Comparison of ENCODE assay signal across 8 cellular contexts in genomic region chr1:17010601-17011438, GRCh38. TPM values are rescaled to one million over a fixed set of nuclear protein-coding genes. Genes with fewer than 3 reads are reported as not detected.
A peak's percentile ranks its signal among the peaks of the same experiment; 100 is the strongest.
DNase-seq lines count a peak whose midpoint lies in the region; ATAC-seq and TF ChIP-seq lines count a peak whose summit lies in the region.

No MANE protein-coding gene starts in this region.

- peak overlapping the region; percentile 76 for H3K9ac ChIP-seq in DND-41 (ENCODE audit: low read depth, low read length)

- H3K36me3 Mint-ChIP-seq in T-helper 17 cell (ENCODE audit: low read depth) = no peaks in the 10 kb centered on the region
- H3K36me3 Mint-ChIP-seq in effector memory CD8-positive, alpha-beta T cell (ENCODE audit: insufficient read depth) = peaks cover 5% of the 10 kb centered on the region
- H3K36me3 Mint-ChIP-seq in mesothelial cell of epicardium = no peaks in the 10 kb centered on the region

- H3K4me1 ChIP-seq in DND-41 (ENCODE audit: insufficient read depth, low read length) (peaks cover 23% of the 10 kb centered on the region), upper lobe of right lung (peaks cover 27% of the 10 kb centered on the region)

- DNase-seq in DND-41 (peak; percentile 29), T-helper 17 cell (no peak), mesothelial cell of epicardium (ENCODE audit: low spot score in 2 of 2, unreplicated experiment in 2 of 2) (no peak), upper lobe of right lung (peak; percentile 77)
- DNase-seq in effector memory CD8-positive, alpha-beta T cell = no peak

- H3K4me3 ChIP-seq in DND-41 (ENCODE audit: low read depth in 1 of 2, low read length in 2 of 2) (peak overlapping the region; percentile 45 to 87; a peak in 3 of 4 replicates), upper lobe of right lung (peak overlapping the region; percentile 83)

- intact Hi-C loops in upper lobe of right lung (cut with DNase I) = no loop called here

- H3K27ac Mint-ChIP-seq in T-helper 17 cell = peak overlapping the region; percentile 37
- H3K27ac Mint-ChIP-seq in effector memory CD8-positive, alpha-beta T cell = peak overlapping the region; percentile 85 to 86
- no peak overlapping the region for H3K27ac Mint-ChIP-seq in mesothelial cell of epicardium

- no peaks in the 10 kb centered on the region for H3K9me3 ChIP-seq in DND-41 (ENCODE audit: insufficient read depth, low read length, severe bottlenecking)
- H3K9me3 ChIP-seq in T-helper 17 cell (ENCODE audit: control insufficient read depth, low read length, poor library complexity, severe bottlenecking) = no peaks in the 10 kb centered on the region
- H3K9me3 ChIP-seq in upper lobe of right lung = no peaks in the 10 kb centered on the region

- H3K4me3 Mint-ChIP-seq in T-helper 17 cell = peak overlapping the region; percentile 86
- H3K4me3 Mint-ChIP-seq in effector memory CD8-positive, alpha-beta T cell = peak overlapping the region; percentile 81 to 86
- peak overlapping the region; percentile 74 for H3K4me3 Mint-ChIP-seq in mesothelial cell of epicardium

- H3K27me3 Mint-ChIP-seq in T-helper 17 cell (no peaks in the 10 kb centered on the region), mesothelial cell of epicardium (ENCODE audit: low read depth) (no peaks in the 10 kb centered on the region)
- no peaks in the 10 kb centered on the region for H3K27me3 Mint-ChIP-seq in effector memory CD8-positive, alpha-beta T cell

- TF ChIP-seq CTCF in DND-41 (IDR thresholded peaks at IDR 0.05; ENCODE audit: borderline replicate concordance, extremely low read depth, low read length, poor library complexity, severe bottlenecking) (no peak), mesothelial cell of epicardium (IDR thresholded peaks at IDR 0.05; ENCODE audit: unreplicated experiment) (no peak), upper lobe of right lung (IDR thresholded peaks at IDR 0.05) (no peak)

- H3K36me3 ChIP-seq in DND-41 (ENCODE audit: insufficient read depth, low read length) (no peaks in the 10 kb centered on the region; the same call in 1 of the 2 replicates), upper lobe of right lung (no peaks in the 10 kb centered on the region)

- ATAC-seq in DND-41 (ENCODE audit: insufficient read depth, low read depth) (no peak), HG02981 (IDR thresholded peaks at IDR 0.05; ENCODE audit: unreplicated experiment) (peak; percentile 2), T-helper 17 cell (no peak), upper lobe of right lung (peak; percentile 25), GM21423 (IDR thresholded peaks at IDR 0.05; ENCODE audit: unreplicated experiment) (no peak), HG03432 (IDR thresholded peaks at IDR 0.05; ENCODE audit: unreplicated experiment) (no peak)
- ATAC-seq in effector memory CD8-positive, alpha-beta T cell (replicated peaks) = no peak

- peak overlapping the region; percentile 81 for H2AFZ ChIP-seq in DND-41 (ENCODE audit: low read depth, low read length)

- H3K27me3 ChIP-seq in DND-41 (ENCODE audit: insufficient read depth, low read length, poor library complexity) (no peaks in the 10 kb centered on the region), upper lobe of right lung (no peaks in the 10 kb centered on the region)

- no peaks in the 10 kb centered on the region for H3K9me3 Mint-ChIP-seq in effector memory CD8-positive, alpha-beta T cell
- H3K9me3 Mint-ChIP-seq in mesothelial cell of epicardium = no peaks in the 10 kb centered on the region

- H4K20me1 ChIP-seq in DND-41 (ENCODE audit: insufficient read depth, low read length) = peaks cover 11% of the 10 kb centered on the region

- H3K4me1 Mint-ChIP-seq in T-helper 17 cell (peaks cover 14% of the 10 kb centered on the region), mesothelial cell of epicardium (peaks cover 27% of the 10 kb centered on the region)
- H3K4me1 Mint-ChIP-seq in effector memory CD8-positive, alpha-beta T cell (ENCODE audit: low read depth in 2 of 2) = peaks cover 19 to 21% of the 10 kb centered on the region in 2 donors

- H3K79me2 ChIP-seq in DND-41 (ENCODE audit: insufficient read depth, low read length) = peaks cover 8% of the 10 kb centered on the region

- H3K4me2 ChIP-seq in DND-41 (ENCODE audit: insufficient read depth, low read length) = peak overlapping the region; percentile 85

- H3K27ac ChIP-seq in DND-41 (ENCODE audit: low read length) (peak overlapping the region; percentile 52; the same call in 1 of the 2 replicates), upper lobe of right lung (peak overlapping the region; percentile 42)

RNA-seq across cellular contexts. Expression of gene ATP13A2, which starts 0.9 kb away (rescaled TPM):
- 10 to 100 TPM; 44.4 TPM for total RNA-seq in T-helper 17 cell
- 54.2 to 57.8 TPM (median 56.9 TPM) in 3 replicates for total RNA-seq in mesothelial cell of epicardium
- 42.1 TPM for total RNA-seq in upper lobe of right lung

RNA-seq across cellular contexts. Expression of gene MFAP2, which starts 30.4 kb away (rescaled TPM):
- total RNA-seq in T-helper 17 cell (not detected), mesothelial cell of epicardium (445 to 466 TPM (median 459 TPM) in 3 replicates), upper lobe of right lung (14.8 TPM)

RNA-seq across cellular contexts. Expression of gene SDHB, which starts 43.0 kb away (rescaled TPM):
- total RNA-seq in T-helper 17 cell (10 to 100 TPM; 43.6 to 48.5 TPM), mesothelial cell of epicardium (43.3 to 48.5 TPM (median 46.5 TPM) in 3 replicates), upper lobe of right lung (79.3 TPM)

Comparison
In these comparisons a context has a peak if more than half of its experiments do, and no peak if none do; other contexts are left out.
1. ATAC-seq: peak in HG02981 (single experiment) and upper lobe of right lung (single experiment); none in DND-41 (single experiment), T-helper 17 cell (single experiment), effector memory CD8-positive, alpha-beta T cell (single experiment), GM21423 (single experiment) and HG03432 (single experiment).
2. DNase-seq: peak in DND-41 (single experiment) and upper lobe of right lung (single experiment); none in T-helper 17 cell (0 of 3), effector memory CD8-positive, alpha-beta T cell (0 of 3) and mesothelial cell of epicardium (0 of 2).
3. RNA of gene MFAP2, which starts 30.4 kb away (total RNA-seq): 445 to 466 TPM in mesothelial cell of epicardium; 14.8 TPM in upper lobe of right lung (single experiment) and not detected in T-helper 17 cell; every median in the first group is over 10 times any median in the second.
4. Peak in every context shown above with its lines, with median percentiles within 50 percentile points of each other: H3K4me3 Mint-ChIP-seq.